Comparison of ENCODE assay signal across 8 cellular contexts in the genomic region with DNA sequence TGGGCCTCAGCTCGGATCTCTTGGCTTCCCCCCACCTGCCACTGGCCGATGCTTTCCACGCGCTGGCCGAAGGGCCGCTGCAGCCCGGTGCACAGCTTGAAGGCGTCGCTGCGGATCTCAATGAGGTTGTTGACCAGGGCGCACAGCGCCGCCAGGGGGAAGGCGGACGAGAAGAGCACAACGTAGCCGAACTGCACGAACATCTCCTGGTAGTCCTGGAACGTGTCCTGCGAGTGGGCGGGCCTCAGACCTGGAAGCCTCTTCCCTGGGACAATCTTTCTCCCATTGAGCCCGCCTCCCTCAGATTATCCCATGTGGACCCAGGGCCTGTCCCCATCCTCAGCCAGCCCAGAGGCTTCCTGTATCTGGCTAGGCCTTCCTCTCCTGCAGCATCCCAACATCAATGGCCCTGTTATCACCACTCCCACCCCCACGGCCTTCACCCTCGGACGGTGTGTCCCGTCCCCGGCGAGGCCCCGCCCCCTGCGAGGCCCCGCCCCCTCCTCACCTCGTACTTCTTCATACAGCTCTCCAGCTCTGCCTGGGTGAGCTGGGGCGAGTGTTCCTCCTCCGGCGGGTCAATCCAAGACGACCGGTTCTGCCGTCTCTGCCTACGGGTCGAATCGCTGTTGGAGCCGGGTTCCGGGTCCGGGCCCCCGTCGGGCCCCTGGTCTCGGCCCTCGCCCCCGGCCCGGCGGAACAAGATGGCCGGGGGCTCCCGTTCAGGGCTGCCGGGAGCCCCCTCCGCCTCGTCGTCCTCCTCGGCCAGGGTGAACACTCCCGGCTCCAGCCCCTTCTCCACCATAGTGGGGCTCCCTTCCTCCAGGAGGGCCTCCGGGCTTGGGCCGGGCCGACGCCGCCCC. TPM values are rescaled to one million over a fixed set of nuclear protein-coding genes. Genes with fewer than 3 reads are reported as not detected.
DNase-seq lines count a peak whose midpoint lies in the region; ATAC-seq and TF ChIP-seq lines count a peak whose summit lies in the region.

No MANE protein-coding gene starts in this region.

- intact Hi-C loops in right lobe of liver (cut with DNase I) = no loop called here
- intact Hi-C loops in testis (cut with DNase I; ENCODE audit: low total_unique reads) = no loop called here

- TF ChIP-seq POLR2A in right lobe of liver (IDR thresholded peaks at IDR 0.05) (no peak), testis (IDR thresholded peaks at IDR 0.05) (no peak)

- H3K36me3 ChIP-seq in right lobe of liver (no peaks in the 10 kb centered on the region), testis (ENCODE audit: low read depth, missing control alignments) (no peaks in the 10 kb centered on the region)

- DNase-seq in T-helper 22 cell (ENCODE audit: low read depth) (peak; percentile 46), caudate nucleus (lab: John Stamatoyannopoulos, UW) (peak in 1 of 61 donors; percentile 29), right lobe of liver (no peak), testis (peak; percentile 89)

- H3K27ac ChIP-seq in caudate nucleus (ENCODE audit: low read depth, low read length) (peak overlapping the region; percentile 8), right lobe of liver (no peak overlapping the region), testis (peak overlapping the region; percentile 5 to 25)

- H3K4me1 ChIP-seq in right lobe of liver (peaks cover 0 to 30% (median 10%) of the 10 kb centered on the region in 4 donors), testis (peaks cover 24% of the 10 kb centered on the region)

- H3K27me3 ChIP-seq in right lobe of liver = no peaks in the 10 kb centered on the region
- no peaks in the 10 kb centered on the region for H3K27me3 ChIP-seq in testis

- H3K4me3 ChIP-seq in GM12875 (ENCODE audit: low read depth, low read length) = peak overlapping the region; percentile 26
- H3K4me3 ChIP-seq in right lobe of liver = peak overlapping the region in 2 of 3 donors; percentile 23 to 40
- H3K4me3 ChIP-seq in testis = peak overlapping the region; percentile 18 to 47

- H3K9me3 ChIP-seq in right lobe of liver = no peaks in the 10 kb centered on the region
- no peaks in the 10 kb centered on the region for H3K9me3 ChIP-seq in testis

- 33% methylated on average over 26 of the region's 64 CpGs for WGBS in right lobe of liver (ENCODE audit: insufficient coverage, low coverage, low lambda C conversion rate, missing lambda C conversion rate)
- 20 to 42% methylated on average over 4 to 64 of the region's 64 CpGs for WGBS in testis, 2 donors

- TF ChIP-seq CTCF in GM12875 (IDR thresholded peaks at IDR 0.05; ENCODE audit: borderline replicate concordance, insufficient read depth, low read depth, low read length) (no peak), right lobe of liver (IDR thresholded peaks at IDR 0.05) (peak in 2 of 4 donors; percentile 7 to 11), testis (IDR thresholded peaks at IDR 0.05) (peak in 2 of 3 experiments; percentile 29 to 38)

- ATAC-seq in right lobe of liver (peak; percentile 38 to 66 (median 50)), GM19351 (IDR thresholded peaks at IDR 0.05; ENCODE audit: unreplicated experiment) (no peak), HG03139 (IDR thresholded peaks at IDR 0.05; ENCODE audit: unreplicated experiment) (no peak), HG03354 (IDR thresholded peaks at IDR 0.05; ENCODE audit: poor library complexity, severe bottlenecking, unreplicated experiment) (no peak)

RNA-seq across cellular contexts. Expression of a gene that starts 6.8 kb away (rescaled TPM):
- 1 to 10 TPM; 5.0 to 8.8 (median 6.6) TPM for total RNA-seq in right lobe of liver
- 10 to 100 TPM; 17.5 to 19.2 TPM for total RNA-seq in testis
- 4.5 TPM for polyA plus RNA-seq in testis (ENCODE audit: insufficient read depth, low read depth, low replicate concordance)

RNA-seq across cellular contexts. Expression of a gene that starts 9.5 kb away (rescaled TPM):
- total RNA-seq in right lobe of liver (10 to 100 TPM; 10.3 to 23.6 (median 13.6) TPM), testis (10 to 100 TPM; 21.6 to 22.9 TPM)
- 9.7 TPM for polyA plus RNA-seq in testis (ENCODE audit: insufficient read depth, low read depth, low replicate concordance)

RNA-seq across cellular contexts. Expression of a gene that starts 18.5 kb away (rescaled TPM):
- total RNA-seq in right lobe of liver (10 to 100 TPM; 10.4 to 23.4 (median 14.1) TPM), testis (10 to 100 TPM; 46.4 to 55.5 TPM)
- polyA plus RNA-seq in testis (ENCODE audit: insufficient read depth, low read depth, low replicate concordance) = 123 TPM

RNA-seq across cellular contexts. Expression of a gene that starts 22.2 kb away (rescaled TPM):
- total RNA-seq in right lobe of liver (100 to 1,000 TPM in 4 of 6 experiments, 10 to 100 TPM in 2; 63.5 to 363 (median 122) TPM), testis (100 to 1,000 TPM; 180 to 206 TPM)
- polyA plus RNA-seq in testis (ENCODE audit: insufficient read depth, low read depth, low replicate concordance) = 126 TPM

RNA-seq across cellular contexts. Expression of a gene that starts 24.7 kb away (rescaled TPM):
- 10 to 100 TPM in 5 of 6 experiments, 1 to 10 TPM in 1; 8.3 to 27.3 (median 15.8) TPM for total RNA-seq in right lobe of liver
- total RNA-seq in testis = 10 to 100 TPM; 27.1 to 49.1 TPM
- 70.7 TPM for polyA plus RNA-seq in testis (ENCODE audit: insufficient read depth, low read depth, low replicate concordance)

Comparison
In these comparisons a context has a peak if more than half of its experiments do, and no peak if none do; other contexts are left out.
1. DNase-seq: peak in T-helper 22 cell (single experiment) and testis (single experiment); none in right lobe of liver (0 of 3).
2. H3K27ac ChIP-seq: peak in caudate nucleus (single experiment) and testis (2 of 2); none in right lobe of liver (0 of 3).
3. ATAC-seq: peak in right lobe of liver (4 of 4); none in GM19351 (single experiment), HG03139 (single experiment) and HG03354 (single experiment).
4. Peak in every context shown above with its lines, with median percentiles within 50 percentile points of each other: H3K4me3 ChIP-seq.